ENCODE assay signal across 15 cellular contexts in genomic region chr2:233080836-233081229, GRCh38. TPM values are rescaled to one million over a fixed set of nuclear protein-coding genes. Genes with fewer than 3 reads are reported as not detected.
DNase-seq lines count a peak whose midpoint lies in the region; ATAC-seq and TF ChIP-seq lines count a peak whose summit lies in the region.
"Had no signal": no experiment of that assay in that cellular context is flagged by ENCODE, and none has a peak within 500 bp of the region (broad histone marks: within the 10 kb centered on the region; RNA-seq: fewer than 3 reads in every experiment).

No MANE protein-coding gene starts in this region.

- no peaks in the 10 kb centered on the region for H3K9me3 Mint-ChIP-seq in activated CD8-positive, alpha-beta T cell treated with anti-CD3 and anti-CD28 coated beads for 36 hours

- peaks cover 75% of the 10 kb centered on the region for H3K4me1 Mint-ChIP-seq in activated CD8-positive, alpha-beta T cell treated with anti-CD3 and anti-CD28 coated beads for 36 hours (ENCODE audit: low read depth)

- peak overlapping the region; percentile 85 for H3K27ac Mint-ChIP-seq in activated CD8-positive, alpha-beta T cell treated with anti-CD3 and anti-CD28 coated beads for 36 hours

- POLR2A ChIA-PET in activated CD8-positive, alpha-beta T cell treated with anti-CD3 and anti-CD28 coated beads for 36 hours (lab: Charles Lee): interaction anchor here (0.6 to 10.3 kb wide), 6 partner anchors 10 to 49 kb away, joined by 3 to 119 read pairs (median 6); partner anchors contain the start of gene INPP5D

- intact Hi-C loops in activated CD8-positive, alpha-beta T cell treated with anti-CD3 and anti-CD28 coated beads for 36 hours (cut with micrococcal nuclease): loop anchor here (5.0 kb wide), 1 partner anchor 161 kb away; no protein-coding TSS in a partner anchor

- CTCF ChIA-PET in activated CD8-positive, alpha-beta T cell treated with anti-CD3 and anti-CD28 coated beads for 36 hours (lab: Charles Lee): interaction anchor here (1.0 to 5.3 kb wide), 5 partner anchors 18 to 28 kb away, joined by 5 to 32 read pairs (median 6); partner anchors contain the start of gene INPP5D

- peaks cover 49% of the 10 kb centered on the region for H3K36me3 Mint-ChIP-seq in activated CD8-positive, alpha-beta T cell treated with anti-CD3 and anti-CD28 coated beads for 36 hours (ENCODE audit: low read depth)

- peak; percentile 1 for ATAC-seq in activated CD8-positive, alpha-beta T cell treated with anti-CD3 and anti-CD28 coated beads for 36 hours
- ATAC-seq in left lobe of liver (no peak), GM21367 (IDR thresholded peaks at IDR 0.05; ENCODE audit: unreplicated experiment) (no peak), HG03565 (IDR thresholded peaks at IDR 0.05; ENCODE audit: unreplicated experiment) (no peak), GM18858 (IDR thresholded peaks at IDR 0.05; ENCODE audit: unreplicated experiment) (no peak)
- ATAC-seq: SK-N-SH treated with all-trans-retinoic acid at 6 μM for 48 hours had no signal

- H3K27me3 Mint-ChIP-seq in activated CD8-positive, alpha-beta T cell treated with anti-CD3 and anti-CD28 coated beads for 36 hours: no peaks in the 10 kb centered on the region

- TF ChIP-seq CTCF in activated CD8-positive, alpha-beta T cell treated with anti-CD3 and anti-CD28 coated beads for 36 hours (IDR thresholded peaks at IDR 0.05): no peak

- DNase-seq in activated effector memory CD4-positive, alpha-beta T cell treated with anti-CD3 and anti-CD28 coated beads, Interleukin-2, amount 50 U/mL, for 16 hours: peak; percentile 65
- DNase-seq in activated effector memory CD4-positive, alpha-beta T cell treated with Interleukin-2 at 50 U/mL for 16 hours: no peak
- DNase-seq in activated CD8-positive, alpha-beta T cell treated with anti-CD3 and anti-CD28 coated beads for 36 hours: no peak
- DNase-seq in left lobe of liver (ENCODE audit: low spot score) (peak; percentile 41), ureter (ENCODE audit: low spot score) (peak; percentile 27)
- DNase-seq: brain microvascular endothelial cell, glutamatergic neuron, KBM-7, NCI-H2029 treated with DMSO at 0.1 percent for 48 hours had no signal

- peak overlapping the region; percentile 32 for H3K4me3 Mint-ChIP-seq in activated CD8-positive, alpha-beta T cell treated with anti-CD3 and anti-CD28 coated beads for 36 hours

RNA-seq across cellular contexts. Expression of gene INPP5D, which starts 20.7 kb away (rescaled TPM):
- total RNA-seq in activated CD8-positive, alpha-beta T cell treated with anti-CD3 and anti-CD28 coated beads for 36 hours: 10 to 100 TPM; 38.6 to 40.2 TPM
- total RNA-seq in left lobe of liver: 5.0 TPM
- 43.4 TPM for total RNA-seq in ureter

RNA-seq across cellular contexts. Expression of gene NEU2, which starts 48.4 kb away (rescaled TPM):
- total RNA-seq in activated CD8-positive, alpha-beta T cell treated with anti-CD3 and anti-CD28 coated beads for 36 hours: not detected
- not detected for total RNA-seq in left lobe of liver
- total RNA-seq in ureter: not detected
- total RNA-seq: endothelial cell of umbilical vein, urinary bladder had no signal

Comparison
In these comparisons a context has a peak if more than half of its experiments do, and no peak if none do; other contexts are left out.
1. DNase-seq: peak in activated effector memory CD4-positive, alpha-beta T cell treated with anti-CD3 and anti-CD28 coated beads, Interleukin-2, amount 50 U/mL, for 16 hours (single experiment), left lobe of liver (single experiment) and ureter (single experiment); none in activated effector memory CD4-positive, alpha-beta T cell treated with Interleukin-2 at 50 U/mL for 16 hours (single experiment) and activated CD8-positive, alpha-beta T cell treated with anti-CD3 and anti-CD28 coated beads for 36 hours (single experiment).